Comparison of ENCODE assay signal across 11 cellular contexts in genomic region chr6:113122060-113122459, GRCh38.
A peak's percentile ranks its signal among the peaks of the same experiment; 100 is the strongest.
DNase-seq lines count a peak whose midpoint lies in the region; ATAC-seq and TF ChIP-seq lines count a peak whose summit lies in the region.
"Had no signal": no experiment of that assay in that cellular context is flagged by ENCODE, and none has a peak within 500 bp of the region (broad histone marks: within the 10 kb centered on the region; RNA-seq: fewer than 3 reads in every experiment).

No MANE protein-coding gene starts in this region.

- H3K27me3 Mint-ChIP-seq in HFFc6 (ENCODE audit: insufficient read depth), result no peaks in the 10 kb centered on the region

- ATAC-seq in GM18520 (IDR thresholded peaks at IDR 0.05; ENCODE audit: unreplicated experiment), result no peak
- ATAC-seq: CD8-positive, alpha-beta T cell had no signal

- no peaks in the 10 kb centered on the region for H3K27me3 ChIP-seq in hepatocyte

- peaks cover 41% of the 10 kb centered on the region for H3K4me1 Mint-ChIP-seq in HFFc6 (ENCODE audit: low read depth)

- H2AFZ ChIP-seq in hepatocyte, result no peak overlapping the region

- no peak overlapping the region for H3K27ac ChIP-seq in hepatocyte

- DNase-seq in 8988T (peak; percentile 15), HFFc6 (peak; percentile 90), amniotic stem cell (lab: John Stamatoyannopoulos, UW) (peak; percentile 46), hepatocyte (ENCODE audit: low spot score) (peak; percentile 40), NCI-H510A treated with DMSO at 0.1 percent for 48 hours (lab: John Stamatoyannopoulos, UW) (no peak)
- DNase-seq in stimulated activated CD4-positive, alpha-beta T cell treated with anti-CD3 and anti-CD28 coated beads, Interleukin-4, amount 100 ng/mL, for 1 hour, result no peak
- DNase-seq in activated T-cell treated with anti-CD3 and anti-CD28 coated beads, Interleukin-2, amount 50 U/mL, for 48 hours, result no peak
- DNase-seq: CD8-positive, alpha-beta T cell; NCI-H510A; retina had no signal

- H3K9me3 Mint-ChIP-seq in HFFc6, result peaks cover 13% of the 10 kb centered on the region

- H3K36me3 ChIP-seq in hepatocyte (replicated peaks; ENCODE audit: insufficient read depth, low read depth), result no peaks in the 10 kb centered on the region

- H3K27ac Mint-ChIP-seq in HFFc6, result peak overlapping the region; percentile 53
- H3K27ac Mint-ChIP-seq: CD8-positive, alpha-beta T cell had no signal

- H3K9me2 ChIP-seq in hepatocyte (replicated peaks; ENCODE audit: insufficient read depth), result no peaks in the 10 kb centered on the region

- peak overlapping the region; percentile 22 for H3K4me3 Mint-ChIP-seq in HFFc6
- H3K4me3 Mint-ChIP-seq: CD8-positive, alpha-beta T cell had no signal

- 74% methylated on average over 1 of the region's 1 CpG for WGBS in hepatocyte (ENCODE audit: low lambda C conversion rate, missing lambda C conversion rate)

- peaks cover 18% of the 10 kb centered on the region for H3K36me3 Mint-ChIP-seq in HFFc6 (ENCODE audit: low read depth)
- H3K36me3 Mint-ChIP-seq: CD8-positive, alpha-beta T cell had no signal

- no peaks in the 10 kb centered on the region for H3K4me1 ChIP-seq in hepatocyte (ENCODE audit: insufficient read depth)

- no peak overlapping the region for H3K4me2 ChIP-seq in hepatocyte

- no peaks in the 10 kb centered on the region for H3K9me3 ChIP-seq in hepatocyte (ENCODE audit: low read depth)

- H4K20me1 ChIP-seq in hepatocyte (ENCODE audit: insufficient read depth, poor library complexity, severe bottlenecking), result no peaks in the 10 kb centered on the region

- H3K79me2 ChIP-seq in hepatocyte, result no peaks in the 10 kb centered on the region

- H3K4me3 ChIP-seq in hepatocyte, result no peak overlapping the region

- TF ChIP-seq CTCF in HFFc6 (IDR thresholded peaks at IDR 0.05), result peak; percentile 72
- TF ChIP-seq CTCF in hepatocyte (IDR thresholded peaks at IDR 0.05; ENCODE audit: poor library complexity), result peak; percentile 5

Comparison
In these comparisons a context has a peak if more than half of its experiments do, and no peak if none do; other contexts are left out.
1. DNase-seq: peak in 8988T (single experiment), HFFc6 (single experiment), amniotic stem cell (single experiment) and hepatocyte (single experiment); none in NCI-H510A treated with DMSO at 0.1 percent for 48 hours (single experiment), stimulated activated CD4-positive, alpha-beta T cell treated with anti-CD3 and anti-CD28 coated beads, Interleukin-4, amount 100 ng/mL, for 1 hour (single experiment) and activated T-cell treated with anti-CD3 and anti-CD28 coated beads, Interleukin-2, amount 50 U/mL, for 48 hours (0 of 2).